Comparison of ENCODE assay signal across 12 cellular contexts in the genomic region with DNA sequence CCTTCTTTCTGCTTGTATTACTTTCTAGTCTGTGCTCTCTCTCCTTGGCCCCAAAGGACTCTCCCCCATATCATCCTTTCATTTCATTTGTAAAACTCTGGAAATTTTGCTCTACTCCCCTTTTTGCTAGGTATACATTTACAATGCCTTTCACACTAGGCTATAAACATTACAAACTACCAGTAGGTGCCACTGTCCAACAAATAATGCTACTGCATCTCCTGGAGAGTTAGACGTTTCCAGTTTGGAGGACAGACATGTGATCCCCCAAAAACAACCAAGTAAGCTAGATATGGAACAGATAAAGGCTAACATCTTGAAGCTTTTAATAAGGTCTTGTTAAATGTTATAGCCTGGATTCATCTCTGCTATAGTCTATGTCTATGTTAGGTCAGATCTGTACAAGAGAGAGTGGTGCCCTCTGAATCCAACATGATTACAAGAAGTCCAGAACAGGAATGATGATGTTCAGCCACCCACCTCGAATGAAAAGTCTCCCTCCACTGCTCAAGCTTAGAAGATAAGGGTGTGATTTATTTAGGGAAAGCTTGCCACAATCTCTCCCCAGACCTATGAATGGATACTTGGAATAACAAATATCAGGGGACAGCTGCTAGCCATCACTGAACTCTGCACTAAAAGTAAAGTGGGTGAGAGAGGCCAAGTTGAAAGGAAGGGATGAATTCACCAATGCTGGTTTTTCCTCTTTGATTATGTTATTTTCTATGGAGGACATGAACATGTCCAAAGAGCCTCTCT. TPM values are rescaled to one million over a fixed set of nuclear protein-coding genes. Genes with fewer than 3 reads are reported as not detected.
DNase-seq lines count a peak whose midpoint lies in the region; ATAC-seq and TF ChIP-seq lines count a peak whose summit lies in the region.
"Had no signal": no experiment of that assay in that cellular context is flagged by ENCODE, and none has a peak within 500 bp of the region (broad histone marks: within the 10 kb centered on the region; RNA-seq: fewer than 3 reads in every experiment).

No MANE protein-coding gene starts in this region.

- TF ChIP-seq CTCF in AG10803 (conservative IDR thresholded peaks at IDR 0.05; ENCODE audit: low read length), result peak; percentile 36
- TF ChIP-seq CTCF in mammary epithelial cell (conservative IDR thresholded peaks at IDR 0.05 in 1 of 2, IDR thresholded peaks at IDR 0.05 in 1 of 2; ENCODE audit: extremely low read depth in 1 of 2, insufficient read depth in 1 of 2, low read depth in 1 of 2, low read length in 2 of 2), result no peak
- TF ChIP-seq CTCF in right lobe of liver (IDR thresholded peaks at IDR 0.05), result peak; percentile 14 to 31 (median 24)

- H3K4me1 ChIP-seq in mammary epithelial cell (ENCODE audit: insufficient read depth, low read length) (peaks cover 22% of the 10 kb centered on the region), right lobe of liver (peaks cover 0 to 16% (median 8%) of the 10 kb centered on the region in 4 donors)

- no peak overlapping the region for H3K4me2 ChIP-seq in mammary epithelial cell (ENCODE audit: insufficient read depth, low read depth, low read length)

- H3K9me3 ChIP-seq in mammary epithelial cell (replicated peaks; ENCODE audit: insufficient read depth, low read length), result no peaks in the 10 kb centered on the region
- H3K9me3 ChIP-seq in right lobe of liver, result no peaks in the 10 kb centered on the region
- H3K9me3 ChIP-seq: Caco-2 had no signal

- no TSS peak for BruUV-seq in mammary epithelial cell (replicated peaks; lab: Mats Ljungman, UMichigan)

- TF ChIP-seq POLR2A in right lobe of liver (IDR thresholded peaks at IDR 0.05), result no peak

- CTCF ChIA-PET in mammary epithelial cell (lab: Charles Lee; ENCODE audit: low non-redundant PET), result no interaction called here

- no peaks in the 10 kb centered on the region for H3K79me2 ChIP-seq in mammary epithelial cell (ENCODE audit: insufficient read depth, low read length)

- 69% methylated on average over 2 of the region's 2 CpGs for WGBS in mammary epithelial cell (ENCODE audit: low coverage, missing lambda C conversion rate)
- 9% methylated on average over 2 of the region's 2 CpGs for whole genome bisulfite sequencing in right lobe of liver (ENCODE audit: insufficient coverage, low coverage, low lambda C conversion rate, missing lambda C conversion rate)

- no peaks in the 10 kb centered on the region for H4K20me1 ChIP-seq in mammary epithelial cell (ENCODE audit: insufficient read depth, low read length)

- dilution Hi-C loops in mammary epithelial cell (cut with HindIII; ENCODE audit: low sequenced_read_pairs), result no loop called here

- no peak overlapping the region for H2AFZ ChIP-seq in mammary epithelial cell (ENCODE audit: low read depth, low read length)

- H3K36me3 ChIP-seq in mammary epithelial cell (ENCODE audit: insufficient read depth, low read length) (peaks cover 3% of the 10 kb centered on the region), right lobe of liver (peaks cover 0 to 2% (median 0%) of the 10 kb centered on the region in 4 donors)

- DNase-seq in AG10803 (ENCODE audit: low read depth) (peak; percentile 15), HT1080 (ENCODE audit: low read depth) (peak; percentile 3), mammary epithelial cell (peak; percentile 19), right lobe of liver (no peak), UCSD-AML1 (lab: John Stamatoyannopoulos, UW; ENCODE audit: unreplicated experiment) (no peak), NCI-H2171 treated with DMSO at 0.1 percent for 48 hours (lab: John Stamatoyannopoulos, UW) (no peak)
- DNase-seq: activated T-cell treated with anti-CD3 and anti-CD28 coated beads, Interleukin-2, amount 50 U/mL, for 48 hours; NCI-H2171 had no signal

- in situ Hi-C loops in mammary epithelial cell (cut with MboI; ENCODE audit: low sequenced_read_pairs in 2 of 2), result no loop called here

- H3K27me3 ChIP-seq in mammary epithelial cell (ENCODE audit: insufficient read depth, low read length) (no peaks in the 10 kb centered on the region), right lobe of liver (no peaks in the 10 kb centered on the region)

- no peak overlapping the region for H3K9ac ChIP-seq in mammary epithelial cell (ENCODE audit: insufficient read depth, low read length)

- H3K4me3 ChIP-seq in AG10803 (ENCODE audit: low read length) (no peak overlapping the region), mammary epithelial cell (replicated peaks in 1 of 3; ENCODE audit: insufficient read depth in 1 of 3, low read depth in 2 of 3, low read length in 3 of 3) (no peak overlapping the region), right lobe of liver (no peak overlapping the region)

- intact Hi-C loops in mammary epithelial cell (cut with micrococcal nuclease), result no loop called here
- intact Hi-C loops in right lobe of liver (cut with DNase I), result loop anchor here in 1 of 2 donors (10.0 kb wide), 1 partner anchor 489 kb away; no protein-coding TSS in a partner anchor

- ATAC-seq in right lobe of liver (peak; percentile 46 to 55 (median 47)), HG03460 (IDR thresholded peaks at IDR 0.05; ENCODE audit: unreplicated experiment) (no peak), HG03469 (IDR thresholded peaks at IDR 0.05; ENCODE audit: unreplicated experiment) (no peak)
- ATAC-seq: effector memory CD8-positive, alpha-beta T cell had no signal

- H3K27ac ChIP-seq in mammary epithelial cell (ENCODE audit: insufficient read depth, low read depth, low read length) (no peak overlapping the region), right lobe of liver (no peak overlapping the region)

RNA-seq across cellular contexts. Expression of gene CBR4, which starts 14.3 kb away (rescaled TPM):
- 14.6 and 16.3 TPM in 2 replicates for total RNA-seq in HT1080 (2014; rRNA removed; shearing (Covaris generic))
- polyA plus RNA-seq in HT1080 (2015; cell fraction: cytosol; rRNA removed), result 15.8 and 19.1 TPM in 2 replicates
- 34.7 and 34.8 TPM in 2 replicates for polyA plus RNA-seq in HT1080 (2015; cell fraction: nucleus; rRNA removed)
- 10 to 100 TPM; 19.0 to 24.4 TPM for total RNA-seq in mammary epithelial cell
- 2.9 TPM for polyA plus RNA-seq in mammary epithelial cell
- 5.1 TPM for polyA minus RNA-seq in mammary epithelial cell
- 10 to 100 TPM; 20.3 to 41.5 (median 22.7) TPM for total RNA-seq in right lobe of liver

Comparison
In these comparisons a context has a peak if more than half of its experiments do, and no peak if none do; other contexts are left out.
1. DNase-seq: peak in AG10803 (single experiment), HT1080 (single experiment) and mammary epithelial cell (single experiment); none in right lobe of liver (0 of 3), UCSD-AML1 (single experiment) and NCI-H2171 treated with DMSO at 0.1 percent for 48 hours (single experiment).
2. CTCF ChIP-seq: peak in AG10803 (single experiment) and right lobe of liver (4 of 4); none in mammary epithelial cell (0 of 2).
3. ATAC-seq: peak in right lobe of liver (4 of 4); none in HG03460 (single experiment) and HG03469 (single experiment).